Comparison of ENCODE assay signal across 8 cellular contexts in the genomic region with DNA sequence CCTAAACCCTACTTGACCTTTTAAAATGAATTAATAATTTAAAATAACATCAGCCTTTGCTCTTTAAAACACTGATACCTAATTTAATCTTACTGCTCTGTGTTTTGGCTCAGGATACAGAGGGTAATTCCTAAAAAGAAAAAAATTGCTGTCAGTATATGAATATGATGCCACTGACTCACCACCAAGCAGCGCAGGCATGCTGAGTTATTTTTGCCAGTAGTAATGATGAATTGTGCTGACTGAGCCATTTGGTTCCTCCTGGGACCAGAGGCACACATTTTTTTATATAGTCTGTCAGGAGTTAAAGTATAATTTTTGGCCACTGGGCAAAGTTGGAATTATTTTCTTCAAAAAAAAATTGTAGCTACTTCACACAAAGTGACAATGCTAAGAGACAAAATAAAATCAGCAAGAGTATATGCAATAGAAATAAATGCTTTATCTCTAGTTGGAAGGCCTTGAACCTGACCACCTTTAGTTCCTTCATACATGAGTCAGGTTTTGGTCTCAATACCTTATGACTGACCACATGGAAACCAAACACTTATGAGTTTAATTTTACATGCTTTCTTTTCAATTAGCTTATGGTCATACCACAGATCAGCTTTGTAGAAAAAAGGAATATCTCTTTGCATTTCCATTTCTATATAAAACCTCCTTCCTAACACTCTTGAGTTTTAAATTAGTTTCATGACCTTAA.
A peak's percentile ranks its signal among the peaks of the same experiment; 100 is the strongest.
DNase-seq lines count a peak whose midpoint lies in the region; ATAC-seq, FAIRE-seq and TF ChIP-seq lines count a peak whose summit lies in the region.

No MANE protein-coding gene starts in this region.

- H3K27me3 ChIP-seq in brain microvascular endothelial cell (replicated peaks), result no peaks in the 10 kb centered on the region

- H3K4me3 ChIP-seq in brain microvascular endothelial cell (ENCODE audit: low read depth, low read length), result no peak overlapping the region
- no peak overlapping the region for H3K4me3 ChIP-seq in skeletal muscle cell (ENCODE audit: low read depth, low read length)

- in situ Hi-C loops in brain microvascular endothelial cell (cut with HindIII; ENCODE audit: low pct_ligation_motif_present, low sequenced_read_pairs), result no loop called here

- no peak for TF ChIP-seq CTCF in brain microvascular endothelial cell (IDR thresholded peaks at IDR 0.05; ENCODE audit: low read depth, low read length, missing control alignments)

- peak; percentile 90 for DNase-seq in brain microvascular endothelial cell
- DNase-seq in skeletal muscle cell (ENCODE audit: low read depth), result peak; percentile 48
- no peak for DNase-seq in NCI-H82 (lab: John Stamatoyannopoulos, UW)
- DNase-seq in NCI-H2107 treated with DMSO at 0.1 percent for 48 hours (lab: John Stamatoyannopoulos, UW; ENCODE audit: unreplicated experiment), result no peak
- DNase-seq in NCI-H2029 (lab: John Stamatoyannopoulos, UW), result no peak
- no peak for DNase-seq in HTR-8/SVneo (ENCODE audit: insufficient read length, low spot score)

- no peak for FAIRE-seq in HTR-8/SVneo (lab: Jason Lieb, UNC)

- ATAC-seq in GM19043 (IDR thresholded peaks at IDR 0.05; ENCODE audit: low read depth, unreplicated experiment), result peak; percentile 56
- ATAC-seq in HG03575 (IDR thresholded peaks at IDR 0.05; ENCODE audit: extremely low read depth, insufficient number of reproducible peaks, low FRiP score, unreplicated experiment), result peak; percentile 61

- no peaks in the 10 kb centered on the region for H3K36me3 ChIP-seq in brain microvascular endothelial cell (replicated peaks)

- no peak overlapping the region for H3K27ac ChIP-seq in brain microvascular endothelial cell

Comparison
In these comparisons a context has a peak if more than half of its experiments do, and no peak if none do; other contexts are left out.
1. DNase-seq: peak in brain microvascular endothelial cell (single experiment) and skeletal muscle cell (single experiment); none in NCI-H82 (single experiment), NCI-H2107 treated with DMSO at 0.1 percent for 48 hours (single experiment), NCI-H2029 (single experiment) and HTR-8/SVneo (single experiment).